2 cellular contexts compared by ENCODE assay signal in the genomic region with DNA sequence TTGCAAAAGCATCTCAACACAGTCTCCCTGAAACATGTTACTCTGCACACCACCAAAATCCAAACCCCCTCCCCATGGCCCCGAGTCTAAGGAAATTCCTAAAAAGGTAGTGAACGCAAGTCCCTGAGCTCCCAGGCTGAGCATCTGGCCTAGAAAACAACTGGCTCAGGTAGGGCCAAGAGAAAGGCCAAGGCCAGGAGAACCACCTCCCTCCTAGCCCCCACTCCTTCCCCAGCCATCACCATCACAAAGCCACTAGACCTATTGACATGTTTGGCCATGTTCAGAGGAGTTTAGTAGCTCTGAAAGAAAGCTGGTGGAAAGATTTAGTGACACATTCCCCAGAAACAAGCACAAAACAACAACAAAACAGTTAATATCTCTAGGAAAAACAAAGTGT.
A peak's percentile ranks its signal among the peaks of the same experiment; 100 is the strongest.
TF ChIP-seq lines count a peak whose summit lies in the region.

No MANE protein-coding gene starts in this region.

TF ChIP-seq in GM23338, 12 proteins besides CTCF, POLR2A, EP300 and RAD21:
- no peak for TF ChIP-seq ZNF331 (CRISPR knock-in tag; IDR thresholded peaks at IDR 0.05; ENCODE audit: low read depth)
- TF ChIP-seq, protein P1, sequence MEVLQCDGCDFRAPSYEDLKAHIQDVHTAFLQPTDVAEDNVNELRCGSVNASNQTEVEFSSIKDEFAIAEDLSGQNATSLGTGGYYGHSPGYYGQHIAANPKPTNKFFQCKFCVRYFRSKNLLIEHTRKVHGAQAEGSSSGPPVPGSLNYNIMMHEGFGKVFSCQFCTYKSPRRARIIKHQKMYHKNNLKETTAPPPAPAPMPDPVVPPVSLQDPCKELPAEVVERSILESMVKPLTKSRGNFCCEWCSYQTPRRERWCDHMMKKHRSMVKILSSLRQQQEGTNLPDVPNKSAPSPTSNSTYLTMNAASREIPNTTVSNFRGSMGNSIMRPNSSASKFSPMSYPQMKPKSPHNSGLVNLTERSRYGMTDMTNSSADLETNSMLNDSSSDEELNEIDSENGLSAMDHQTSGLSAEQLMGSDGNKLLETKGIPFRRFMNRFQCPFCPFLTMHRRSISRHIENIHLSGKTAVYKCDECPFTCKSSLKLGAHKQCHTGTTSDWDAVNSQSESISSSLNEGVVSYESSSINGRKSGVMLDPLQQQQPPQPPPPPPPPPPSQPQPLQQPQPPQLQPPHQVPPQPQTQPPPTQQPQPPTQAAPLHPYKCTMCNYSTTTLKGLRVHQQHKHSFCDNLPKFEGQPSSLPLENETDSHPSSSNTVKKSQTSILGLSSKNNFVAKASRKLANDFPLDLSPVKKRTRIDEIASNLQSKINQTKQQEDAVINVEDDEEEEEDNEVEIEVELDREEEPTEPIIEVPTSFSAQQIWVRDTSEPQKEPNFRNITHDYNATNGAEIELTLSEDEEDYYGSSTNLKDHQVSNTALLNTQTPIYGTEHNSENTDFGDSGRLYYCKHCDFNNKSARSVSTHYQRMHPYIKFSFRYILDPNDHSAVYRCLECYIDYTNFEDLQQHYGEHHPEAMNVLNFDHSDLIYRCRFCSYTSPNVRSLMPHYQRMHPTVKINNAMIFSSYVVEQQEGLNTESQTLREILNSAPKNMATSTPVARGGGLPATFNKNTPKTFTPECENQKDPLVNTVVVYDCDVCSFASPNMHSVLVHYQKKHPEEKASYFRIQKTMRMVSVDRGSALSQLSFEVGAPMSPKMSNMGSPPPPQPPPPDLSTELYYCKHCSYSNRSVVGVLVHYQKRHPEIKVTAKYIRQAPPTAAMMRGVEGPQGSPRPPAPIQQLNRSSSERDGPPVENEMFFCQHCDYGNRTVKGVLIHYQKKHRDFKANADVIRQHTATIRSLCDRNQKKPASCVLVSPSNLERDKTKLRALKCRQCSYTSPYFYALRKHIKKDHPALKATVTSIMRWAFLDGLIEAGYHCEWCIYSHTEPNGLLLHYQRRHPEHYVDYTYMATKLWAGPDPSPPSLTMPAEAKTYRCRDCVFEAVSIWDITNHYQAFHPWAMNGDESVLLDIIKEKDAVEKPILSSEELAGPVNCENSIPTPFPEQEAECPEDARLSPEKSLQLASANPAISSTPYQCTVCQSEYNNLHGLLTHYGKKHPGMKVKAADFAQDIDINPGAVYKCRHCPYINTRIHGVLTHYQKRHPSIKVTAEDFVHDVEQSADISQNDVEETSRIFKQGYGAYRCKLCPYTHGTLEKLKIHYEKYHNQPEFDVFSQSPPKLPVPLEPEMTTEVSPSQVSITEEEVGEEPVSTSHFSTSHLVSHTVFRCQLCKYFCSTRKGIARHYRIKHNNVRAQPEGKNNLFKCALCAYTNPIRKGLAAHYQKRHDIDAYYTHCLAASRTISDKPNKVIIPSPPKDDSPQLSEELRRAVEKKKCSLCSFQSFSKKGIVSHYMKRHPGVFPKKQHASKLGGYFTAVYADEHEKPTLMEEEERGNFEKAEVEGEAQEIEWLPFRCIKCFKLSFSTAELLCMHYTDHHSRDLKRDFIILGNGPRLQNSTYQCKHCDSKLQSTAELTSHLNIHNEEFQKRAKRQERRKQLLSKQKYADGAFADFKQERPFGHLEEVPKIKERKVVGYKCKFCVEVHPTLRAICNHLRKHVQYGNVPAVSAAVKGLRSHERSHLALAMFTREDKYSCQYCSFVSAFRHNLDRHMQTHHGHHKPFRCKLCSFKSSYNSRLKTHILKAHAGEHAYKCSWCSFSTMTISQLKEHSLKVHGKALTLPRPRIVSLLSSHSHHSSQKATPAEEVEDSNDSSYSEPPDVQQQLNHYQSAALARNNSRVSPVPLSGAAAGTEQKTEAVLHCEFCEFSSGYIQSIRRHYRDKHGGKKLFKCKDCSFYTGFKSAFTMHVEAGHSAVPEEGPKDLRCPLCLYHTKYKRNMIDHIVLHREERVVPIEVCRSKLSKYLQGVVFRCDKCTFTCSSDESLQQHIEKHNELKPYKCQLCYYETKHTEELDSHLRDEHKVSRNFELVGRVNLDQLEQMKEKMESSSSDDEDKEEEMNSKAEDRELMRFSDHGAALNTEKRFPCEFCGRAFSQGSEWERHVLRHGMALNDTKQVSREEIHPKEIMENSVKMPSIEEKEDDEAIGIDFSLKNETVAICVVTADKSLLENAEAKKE (CRISPR knock-in tag; IDR thresholded peaks at IDR 0.05) = peak; percentile 33; the same call in 1 of the 2 replicates

TF ChIP-seq in WTC11, 78 proteins besides CTCF, POLR2A, EP300 and RAD21:
- TF ChIP-seq NR2C2 (CRISPR knock-in tag; IDR thresholded peaks at IDR 0.05) = no peak
- TF ChIP-seq, protein P2, sequence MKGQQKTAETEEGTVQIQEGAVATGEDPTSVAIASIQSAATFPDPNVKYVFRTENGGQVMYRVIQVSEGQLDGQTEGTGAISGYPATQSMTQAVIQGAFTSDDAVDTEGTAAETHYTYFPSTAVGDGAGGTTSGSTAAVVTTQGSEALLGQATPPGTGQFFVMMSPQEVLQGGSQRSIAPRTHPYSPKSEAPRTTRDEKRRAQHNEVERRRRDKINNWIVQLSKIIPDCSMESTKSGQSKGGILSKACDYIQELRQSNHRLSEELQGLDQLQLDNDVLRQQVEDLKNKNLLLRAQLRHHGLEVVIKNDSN (CRISPR knock-in tag; IDR thresholded peaks at IDR 0.05) = no peak
- no peak for TF ChIP-seq ZNF416 (CRISPR knock-in tag; IDR thresholded peaks at IDR 0.05)
- no peak for TF ChIP-seq JUN (CRISPR knock-in tag; IDR thresholded peaks at IDR 0.05)
- TF ChIP-seq NFYB (CRISPR knock-in tag; conservative IDR thresholded peaks at IDR 0.05; ENCODE audit: low read depth) = no peak
- no peak for TF ChIP-seq TCF7 (CRISPR knock-in tag; IDR thresholded peaks at IDR 0.05; ENCODE audit: low read depth)
